In the genomic region with DNA sequence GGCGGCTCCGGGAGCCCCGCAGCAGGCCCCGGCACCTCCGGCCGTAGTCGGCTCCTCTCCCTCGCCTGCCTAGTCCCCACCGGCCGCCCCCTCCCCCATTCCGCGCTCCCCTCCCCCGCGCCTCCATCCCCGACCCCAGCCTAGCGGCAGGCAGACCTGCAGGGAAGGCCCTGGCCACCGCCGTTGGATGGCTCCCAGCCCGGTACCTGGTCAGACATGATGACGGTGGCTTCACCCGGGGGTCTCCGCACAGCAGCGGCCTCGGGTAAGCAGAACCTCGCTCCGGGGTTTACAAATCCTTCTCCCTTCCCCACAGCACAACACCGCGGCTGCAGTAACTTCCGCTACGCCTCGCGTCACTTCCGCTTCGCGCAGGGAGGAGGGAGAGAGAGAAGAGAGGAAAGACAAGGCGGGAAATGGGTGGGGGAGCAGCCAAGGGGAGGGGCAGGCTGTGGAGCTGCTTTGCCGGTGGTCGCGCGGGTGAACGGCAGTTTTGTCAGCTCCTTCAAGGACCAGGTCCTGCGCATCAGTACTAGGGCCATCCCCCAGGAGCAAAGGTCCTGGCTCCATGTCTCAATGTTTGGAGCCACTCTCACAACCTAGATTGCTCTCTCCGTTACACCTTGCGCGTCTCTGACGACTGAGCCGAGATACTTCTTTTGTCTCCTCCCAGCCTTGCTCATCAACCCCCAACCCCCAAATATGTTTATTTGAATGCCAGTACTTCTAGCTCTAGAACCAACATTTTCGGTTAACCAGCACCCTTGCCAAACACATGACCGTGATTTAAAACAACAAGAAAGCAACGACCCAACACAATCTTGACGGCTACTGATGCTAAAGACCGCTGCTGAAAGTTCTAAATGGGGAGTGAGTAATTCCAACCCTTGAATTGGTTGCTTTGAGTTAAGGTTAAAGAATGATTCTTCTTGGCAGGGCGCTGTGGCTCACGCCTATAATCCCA, we compare ENCODE assay signal across 8 cellular contexts. TPM values are rescaled to one million over a fixed set of nuclear protein-coding genes. Genes with fewer than 3 reads are reported as not detected.
DNase-seq lines count a peak whose midpoint lies in the region; ATAC-seq and TF ChIP-seq lines count a peak whose summit lies in the region.

A gene (minus strand): TSS at position 364 of the 964 bp plus-strand sequence. CDS start 146 bp downstream, at position 218.

- H3K27ac ChIP-seq in RWPE2 (ENCODE audit: poor library complexity, severe bottlenecking) = peak within 1 kb of the TSS; percentile 72
- H3K27ac ChIP-seq in naive thymus-derived CD4-positive, alpha-beta T cell (ENCODE audit: low read depth, low read length) = peak within 1 kb of the TSS; percentile 88

- no peaks in the 10 kb centered on the region for H3K9me3 ChIP-seq in RWPE2 (ENCODE audit: severe bottlenecking)
- no peaks in the 10 kb centered on the region for H3K9me3 ChIP-seq in naive thymus-derived CD4-positive, alpha-beta T cell (ENCODE audit: control insufficient read depth in 2 of 3, low read length in 3 of 3)

- H3K27me3 ChIP-seq in RWPE2 (ENCODE audit: insufficient read depth, poor library complexity, severe bottlenecking) = no peaks in the 10 kb centered on the region
- H3K27me3 ChIP-seq in naive thymus-derived CD4-positive, alpha-beta T cell (ENCODE audit: control insufficient read depth in 2 of 2, insufficient read depth in 2 of 2, low read length in 2 of 2) = no peaks in the 10 kb centered on the region

- H3K36me3 Mint-ChIP-seq in activated T-helper 2 cell treated with anti-CD3 and anti-CD28 coated beads, Interferon-gamma antibody, Interleukin-2, Interleukin-4, amounts not matched to agents 10 μg/mL and 5 μg/mL and 100 μg/mL, durations not matched to agents 14 hours and 24 hours and 36 hours (ENCODE audit: low read depth) = peaks cover 9% of the 10 kb centered on the region
- H3K36me3 Mint-ChIP-seq in naive thymus-derived CD4-positive, alpha-beta T cell = peaks cover 0 to 3% (median 0%) of the 10 kb centered on the region in 5 donors
- no peaks in the 10 kb centered on the region for H3K36me3 Mint-ChIP-seq in stimulated activated naive B cell treated with anti-CD40 and anti-IgM and Interleukin-4, amounts not matched to agents 10 μg/mL and 1 μg/mL and 100 μg/mL, for 72 hours

- intact Hi-C loops in activated T-helper 2 cell treated with anti-CD3 and anti-CD28 coated beads, Interferon-gamma antibody, Interleukin-2, Interleukin-4, amounts not matched to agents 10 μg/mL and 5 μg/mL and 100 μg/mL, durations not matched to agents 14 hours and 24 hours and 36 hours (cut with micrococcal nuclease) = loop anchor here (1.0 kb wide), 2 partner anchors 27 to 40 kb away; a partner anchor contains a TSS
- intact Hi-C loops in naive thymus-derived CD4-positive, alpha-beta T cell (cut with micrococcal nuclease) = loop anchor here (1.0 to 5.0 kb wide), 8 partner anchors 27 to 1089 kb away; a partner anchor contains a TSS

- peaks cover 13% of the 10 kb centered on the region for H3K36me3 ChIP-seq in RWPE2 (ENCODE audit: low read depth)
- H3K36me3 ChIP-seq in naive thymus-derived CD4-positive, alpha-beta T cell (ENCODE audit: control insufficient read depth in 2 of 3, insufficient read depth in 3 of 3, low read length in 3 of 3) = peaks cover 0 to 7% (median 0%) of the 10 kb centered on the region in 3 experiments

- H3K4me3 ChIP-seq in RWPE2 (ENCODE audit: severe bottlenecking) (peak within 1 kb of the TSS; percentile 61), fibroblast of mammary gland (ENCODE audit: control insufficient read depth, low read depth, low read length) (peak within 1 kb of the TSS; percentile 95)
- H3K4me3 ChIP-seq in naive thymus-derived CD4-positive, alpha-beta T cell (ENCODE audit: low read length) = peak within 1 kb of the TSS; percentile 82

- TF ChIP-seq CTCF in RWPE2 (IDR thresholded peaks at IDR 0.05; ENCODE audit: poor library complexity, severe bottlenecking) = no peak
- no peak for TF ChIP-seq CTCF in fibroblast of mammary gland (conservative IDR thresholded peaks at IDR 0.05; ENCODE audit: control insufficient read depth, insufficient read depth, low read depth, low read length)

- H3K27ac Mint-ChIP-seq in activated T-helper 2 cell treated with anti-CD3 and anti-CD28 coated beads, Interferon-gamma antibody, Interleukin-2, Interleukin-4, amounts not matched to agents 10 μg/mL and 5 μg/mL and 100 μg/mL, durations not matched to agents 14 hours and 24 hours and 36 hours = peak within 1 kb of the TSS; percentile 94
- peak within 1 kb of the TSS; percentile 96 to 99 (median 97) for H3K27ac Mint-ChIP-seq in naive thymus-derived CD4-positive, alpha-beta T cell
- H3K27ac Mint-ChIP-seq in stimulated activated naive B cell treated with anti-CD40 and anti-IgM and Interleukin-4, amounts not matched to agents 10 μg/mL and 1 μg/mL and 100 μg/mL, for 72 hours = peak within 1 kb of the TSS; percentile 95

- H3K27me3 Mint-ChIP-seq in activated T-helper 2 cell treated with anti-CD3 and anti-CD28 coated beads, Interferon-gamma antibody, Interleukin-2, Interleukin-4, amounts not matched to agents 10 μg/mL and 5 μg/mL and 100 μg/mL, durations not matched to agents 14 hours and 24 hours and 36 hours (ENCODE audit: low read depth) = no peaks in the 10 kb centered on the region
- H3K27me3 Mint-ChIP-seq in naive thymus-derived CD4-positive, alpha-beta T cell = peaks cover 0 to 2% (median 0%) of the 10 kb centered on the region in 5 donors
- H3K27me3 Mint-ChIP-seq in stimulated activated naive B cell treated with anti-CD40 and anti-IgM and Interleukin-4, amounts not matched to agents 10 μg/mL and 1 μg/mL and 100 μg/mL, for 72 hours = no peaks in the 10 kb centered on the region

- CTCF ChIA-PET in naive thymus-derived CD4-positive, alpha-beta T cell (lab: Charles Lee) = interaction anchor here (0.7 kb wide), 1 partner anchor 900 kb away, joined by 3 read pairs; no protein-coding TSS in a partner anchor

- DNase-seq in EH (ENCODE audit: low read depth) (peak; percentile 87), H4 (ENCODE audit: low spot score) (peak; percentile 91), LoVo (ENCODE audit: low spot score) (peak; percentile 71), RWPE2 (ENCODE audit: low spot score) (peak; percentile 85), fibroblast of mammary gland (ENCODE audit: low read depth) (peak; percentile 82)
- peak; percentile 88 for DNase-seq in activated T-helper 2 cell treated with anti-CD3 and anti-CD28 coated beads, Interferon-gamma antibody, Interleukin-2, Interleukin-4, amounts not matched to agents 10 μg/mL and 5 μg/mL and 100 μg/mL, durations not matched to agents 14 hours and 24 hours and 36 hours (ENCODE audit: low spot score)
- peak; percentile 80 to 95 (median 93) for DNase-seq in naive thymus-derived CD4-positive, alpha-beta T cell
- DNase-seq in stimulated activated naive B cell treated with anti-CD40 and anti-IgM and Interleukin-4, amounts not matched to agents 10 μg/mL and 1 μg/mL and 100 μg/mL, for 72 hours = peak; percentile 88

- peak within 1 kb of the TSS; percentile 98 for H3K4me3 Mint-ChIP-seq in activated T-helper 2 cell treated with anti-CD3 and anti-CD28 coated beads, Interferon-gamma antibody, Interleukin-2, Interleukin-4, amounts not matched to agents 10 μg/mL and 5 μg/mL and 100 μg/mL, durations not matched to agents 14 hours and 24 hours and 36 hours (ENCODE audit: low read depth)
- H3K4me3 Mint-ChIP-seq in naive thymus-derived CD4-positive, alpha-beta T cell = peak within 1 kb of the TSS; percentile 91 to 100 (median 97)
- H3K4me3 Mint-ChIP-seq in stimulated activated naive B cell treated with anti-CD40 and anti-IgM and Interleukin-4, amounts not matched to agents 10 μg/mL and 1 μg/mL and 100 μg/mL, for 72 hours = peak within 1 kb of the TSS; percentile 92 to 98

- peaks cover 6% of the 10 kb centered on the region for H3K4me1 ChIP-seq in RWPE2 (ENCODE audit: insufficient read depth, poor library complexity, severe bottlenecking)
- H3K4me1 ChIP-seq in naive thymus-derived CD4-positive, alpha-beta T cell (ENCODE audit: control insufficient read depth in 2 of 2, insufficient read depth in 2 of 2, low read length in 2 of 2) = peaks cover 11% of the 10 kb centered on the region in 2 donors

- POLR2A ChIA-PET in naive thymus-derived CD4-positive, alpha-beta T cell (lab: Charles Lee) = interaction anchor here (0.7 to 1.2 kb wide), 4 partner anchors 10 to 1375 kb away, joined by 3 to 5 read pairs (median 3); a partner anchor contains a TSS

- peak; percentile 92 for ATAC-seq in RWPE2 (ENCODE audit: low read depth)
- ATAC-seq in naive thymus-derived CD4-positive, alpha-beta T cell = peak; percentile 98
- peak; percentile 98 for ATAC-seq in stimulated activated naive B cell treated with anti-CD40 and anti-IgM and Interleukin-4, amounts not matched to agents 10 μg/mL and 1 μg/mL and 100 μg/mL, for 72 hours (replicated peaks)

- peaks cover 20% of the 10 kb centered on the region for H3K4me1 Mint-ChIP-seq in activated T-helper 2 cell treated with anti-CD3 and anti-CD28 coated beads, Interferon-gamma antibody, Interleukin-2, Interleukin-4, amounts not matched to agents 10 μg/mL and 5 μg/mL and 100 μg/mL, durations not matched to agents 14 hours and 24 hours and 36 hours (ENCODE audit: low read depth)
- H3K4me1 Mint-ChIP-seq in naive thymus-derived CD4-positive, alpha-beta T cell = peaks cover 10 to 51% (median 35%) of the 10 kb centered on the region in 7 donors
- H3K4me1 Mint-ChIP-seq in stimulated activated naive B cell treated with anti-CD40 and anti-IgM and Interleukin-4, amounts not matched to agents 10 μg/mL and 1 μg/mL and 100 μg/mL, for 72 hours = peaks cover 8 to 24% of the 10 kb centered on the region in 2 donors

- H3K9me3 Mint-ChIP-seq in activated T-helper 2 cell treated with anti-CD3 and anti-CD28 coated beads, Interferon-gamma antibody, Interleukin-2, Interleukin-4, amounts not matched to agents 10 μg/mL and 5 μg/mL and 100 μg/mL, durations not matched to agents 14 hours and 24 hours and 36 hours = no peaks in the 10 kb centered on the region
- peaks cover 0 to 5% (median 0%) of the 10 kb centered on the region in 11 donors for H3K9me3 Mint-ChIP-seq in naive thymus-derived CD4-positive, alpha-beta T cell
- no peaks in the 10 kb centered on the region for H3K9me3 Mint-ChIP-seq in stimulated activated naive B cell treated with anti-CD40 and anti-IgM and Interleukin-4, amounts not matched to agents 10 μg/mL and 1 μg/mL and 100 μg/mL, for 72 hours

RNA-seq across cellular contexts. Expression of the gene that starts here (rescaled TPM):
- 200 and 214 TPM in 2 replicates for total RNA-seq in H4 (2014; rRNA removed; shearing (Covaris generic))
- 119 and 124 TPM in 2 replicates for total RNA-seq in activated T-helper 2 cell treated with anti-CD3 and anti-CD28 coated beads, Interferon-gamma antibody, Interleukin-2, Interleukin-4, amounts not matched to agents 10 μg/mL and 5 μg/mL and 100 μg/mL, durations not matched to agents 14 hours and 24 hours and 36 hours
- 100 to 1,000 TPM in 1 of 5 experiments, 10 to 100 TPM in 4; 48.1 to 104 (median 56.8) TPM for total RNA-seq in naive thymus-derived CD4-positive, alpha-beta T cell
- polyA plus RNA-seq in naive thymus-derived CD4-positive, alpha-beta T cell = 100 to 1,000 TPM; 103 to 186 TPM

Comparison
In these comparisons a context has a peak if more than half of its experiments do, and no peak if none do; other contexts are left out.
1. Peak in every context shown above with its lines: DNase-seq, ATAC-seq, H3K4me3 ChIP-seq and H3K27ac ChIP-seq.